14 cellular contexts compared by ENCODE assay signal in genomic region chr5:119291056-119291455, GRCh38.
DNase-seq lines count a peak whose midpoint lies in the region; ATAC-seq and TF ChIP-seq lines count a peak whose summit lies in the region.
"Had no signal": no experiment of that assay in that cellular context is flagged by ENCODE, and none has a peak within 500 bp of the region (broad histone marks: within the 10 kb centered on the region; RNA-seq: fewer than 3 reads in every experiment).

No MANE protein-coding gene starts in this region.

- TF ChIP-seq EP300 in gastroesophageal sphincter (IDR thresholded peaks at IDR 0.05) = no peak

- intact Hi-C loops in OCI-LY7 (cut with micrococcal nuclease; ENCODE audit: unreplicated experiment) = loop anchor here (2.0 kb wide), 1 partner anchor 14 kb away; no protein-coding TSS in a partner anchor

- DNase-seq in activated naive CD4-positive, alpha-beta T cell treated with anti-CD3 and anti-CD28 coated beads, Interleukin-2, amount 50 U/mL, for 72 hours (ENCODE audit: low spot score in 2 of 2) = no peak
- no peak for DNase-seq in OCI-LY7 (ENCODE audit: low spot score)
- no peak for DNase-seq in Kasumi-1 (lab: John Stamatoyannopoulos, UW)
- DNase-seq in UCSD-AML1 (lab: John Stamatoyannopoulos, UW; ENCODE audit: unreplicated experiment) = no peak
- DNase-seq: anterior cingulate cortex; NCI-H2029; NK-92 treated with Interleukin-12 subunit alpha and Interleukin-12 subunit beta, amount 100 ng/mL, for 24 hours; posterior cingulate gyrus; SJCRH30; substantia nigra had no signal

- H3K4me1 Mint-ChIP-seq in activated naive CD4-positive, alpha-beta T cell treated with anti-CD3 and anti-CD28 coated beads, Interleukin-2, amount 50 U/mL, for 24 hours = peaks cover 77% of the 10 kb centered on the region

- peaks cover 68% of the 10 kb centered on the region for H3K4me1 ChIP-seq in OCI-LY7 (ENCODE audit: insufficient read depth, low read length, poor library complexity, severe bottlenecking)
- peaks cover 7 to 49% (median 18%) of the 10 kb centered on the region in 3 donors for H3K4me1 ChIP-seq in gastroesophageal sphincter

- H3K27ac Mint-ChIP-seq in activated naive CD4-positive, alpha-beta T cell treated with anti-CD3 and anti-CD28 coated beads, Interleukin-2, amount 50 U/mL, for 24 hours = peak overlapping the region; percentile 98
- H3K27ac Mint-ChIP-seq in activated naive CD4-positive, alpha-beta T cell treated with anti-CD3 and anti-CD28 coated beads, Interleukin-2, amount 50 U/mL, for 72 hours = peak overlapping the region in 1 of 2 donors; percentile 94

- no TSS peak for BruUV-seq in OCI-LY7 (replicated peaks; lab: Mats Ljungman, UMichigan)

- H3K79me2 ChIP-seq in OCI-LY7 (ENCODE audit: insufficient read depth, low read depth, low read length) = peaks cover 31% of the 10 kb centered on the region; the same call in 1 of the 2 replicates

- H3K4me2 ChIP-seq in OCI-LY7 (ENCODE audit: low read length) = peak overlapping the region; percentile 49; the same call in 1 of the 2 replicates

- POLR2A ChIA-PET in OCI-LY7 (lab: Charles Lee) = interaction anchor here (0.6 to 5.2 kb wide), 14 partner anchors 10 to 264 kb away, joined by 3 to 48 read pairs (median 4); no protein-coding TSS in a partner anchor

- ATAC-seq in activated naive CD4-positive, alpha-beta T cell treated with anti-CD3 and anti-CD28 coated beads, Interleukin-2, amount 50 U/mL, for 72 hours = no peak
- ATAC-seq in gastroesophageal sphincter = peak; percentile 36
- no peak for ATAC-seq in HG03439 (IDR thresholded peaks at IDR 0.05; ENCODE audit: unreplicated experiment)
- no peak for ATAC-seq in HG02973 (IDR thresholded peaks at IDR 0.05; ENCODE audit: unreplicated experiment)

- no peaks in the 10 kb centered on the region for H3K27me3 ChIP-seq in gastroesophageal sphincter
- H3K27me3 ChIP-seq: SJCRH30 had no signal

- CTCF ChIA-PET in OCI-LY7 (lab: Charles Lee; ENCODE audit: unreplicated experiment) = interaction anchor here (0.8 to 1.4 kb wide), 2 partner anchors 10 to 11 kb away, joined by 3 to 6 read pairs; no protein-coding TSS in a partner anchor

- H3K4me3 Mint-ChIP-seq in activated naive CD4-positive, alpha-beta T cell treated with anti-CD3 and anti-CD28 coated beads, Interleukin-2, amount 50 U/mL, for 24 hours = peak overlapping the region; percentile 82

- no peak overlapping the region for H3K27ac ChIP-seq in OCI-LY7 (ENCODE audit: low read depth, low read length, poor library complexity, severe bottlenecking)
- H3K27ac ChIP-seq in gastroesophageal sphincter = peak overlapping the region in 1 of 4 donors; percentile 25
- H3K27ac ChIP-seq: SJCRH30 had no signal

- peaks cover 21% of the 10 kb centered on the region for H3K36me3 Mint-ChIP-seq in activated naive CD4-positive, alpha-beta T cell treated with anti-CD3 and anti-CD28 coated beads, Interleukin-2, amount 50 U/mL, for 24 hours
- H3K36me3 Mint-ChIP-seq in activated naive CD4-positive, alpha-beta T cell treated with anti-CD3 and anti-CD28 coated beads, Interleukin-2, amount 50 U/mL, for 72 hours = peaks cover 23 to 36% of the 10 kb centered on the region in 2 donors

- H3K9me2 ChIP-seq in OCI-LY7 (ENCODE audit: insufficient read depth, low read length) = no peaks in the 10 kb centered on the region

- peaks cover 5% of the 10 kb centered on the region for H3K9me3 Mint-ChIP-seq in activated naive CD4-positive, alpha-beta T cell treated with anti-CD3 and anti-CD28 coated beads, Interleukin-2, amount 50 U/mL, for 24 hours
- peaks cover 0 to 8% of the 10 kb centered on the region in 2 donors for H3K9me3 Mint-ChIP-seq in activated naive CD4-positive, alpha-beta T cell treated with anti-CD3 and anti-CD28 coated beads, Interleukin-2, amount 50 U/mL, for 72 hours

- H3K4me3 ChIP-seq in OCI-LY7 (ENCODE audit: low read depth, low read length, poor library complexity, severe bottlenecking) (no peak overlapping the region), gastroesophageal sphincter (no peak overlapping the region)
- H3K4me3 ChIP-seq: SJCRH30 had no signal

- peaks cover 6% of the 10 kb centered on the region; the same call in 1 of the 2 replicates for H4K20me1 ChIP-seq in OCI-LY7 (ENCODE audit: insufficient read depth, low read length)

- TF ChIP-seq CTCF in OCI-LY7 (conservative IDR thresholded peaks at IDR 0.05; ENCODE audit: low read length) (no peak), gastroesophageal sphincter (IDR thresholded peaks at IDR 0.05) (no peak)

- H3K27me3 Mint-ChIP-seq in activated naive CD4-positive, alpha-beta T cell treated with anti-CD3 and anti-CD28 coated beads, Interleukin-2, amount 50 U/mL, for 24 hours = no peaks in the 10 kb centered on the region

- 74 to 89% methylated on average over 5 of the region's 5 CpGs for whole genome bisulfite sequencing in gastroesophageal sphincter (ENCODE audit: low coverage in 1 of 2), 2 donors

- H3K36me3 ChIP-seq in OCI-LY7 (ENCODE audit: insufficient read depth, low read length) (no peaks in the 10 kb centered on the region; the same call in 1 of the 2 replicates), gastroesophageal sphincter (no peaks in the 10 kb centered on the region)
- H3K36me3 ChIP-seq: SJCRH30 had no signal

- no peak overlapping the region for H2AFZ ChIP-seq in OCI-LY7 (ENCODE audit: low read length)

- H3K9me3 ChIP-seq in OCI-LY7 (ENCODE audit: low read length) (no peaks in the 10 kb centered on the region), gastroesophageal sphincter (no peaks in the 10 kb centered on the region)

- no peak for TF ChIP-seq POLR2A in gastroesophageal sphincter (IDR thresholded peaks at IDR 0.05)
